ENCODE assay signal across 2 cellular contexts in genomic region chr4:99402765-99403164, GRCh38.
TF ChIP-seq lines count a peak whose summit lies in the region.

No MANE protein-coding gene starts in this region.

TF ChIP-seq in GM23338, 12 proteins besides CTCF, POLR2A, EP300 and RAD21:
- no peak for TF ChIP-seq ZNF462 (CRISPR knock-in tag; IDR thresholded peaks at IDR 0.05)
- no peak for TF ChIP-seq EZH2 (IDR thresholded peaks at IDR 0.05; ENCODE audit: low read depth, unreplicated experiment)
- TF ChIP-seq CREB1 (CRISPR knock-in tag; IDR thresholded peaks at IDR 0.05; ENCODE audit: low read depth) = no peak
- TF ChIP-seq ZNF114 (CRISPR knock-in tag; IDR thresholded peaks at IDR 0.05) = no peak
- no peak for TF ChIP-seq ZNF331 (CRISPR knock-in tag; IDR thresholded peaks at IDR 0.05; ENCODE audit: low read depth)
- no peak for TF ChIP-seq EZH2phosphoT487 (IDR thresholded peaks at IDR 0.05; ENCODE audit: unreplicated experiment)
- TF ChIP-seq REST (IDR thresholded peaks at IDR 0.05; ENCODE audit: unreplicated experiment) = no peak
- no peak for TF ChIP-seq POLR2AphosphoS5 (IDR thresholded peaks at IDR 0.05; ENCODE audit: low read depth)
- TF ChIP-seq NANOG (IDR thresholded peaks at IDR 0.05; ENCODE audit: borderline replicate concordance) = no peak
- TF ChIP-seq JUNB (IDR thresholded peaks at IDR 0.05; ENCODE audit: unreplicated experiment) = no peak
- no peak for TF ChIP-seq ETS1 (IDR thresholded peaks at IDR 0.05)
- TF ChIP-seq STAT1 (IDR thresholded peaks at IDR 0.05; ENCODE audit: unreplicated experiment) = no peak
TF ChIP-seq in GM23338: peak in this region for 0.

TF ChIP-seq in K562, 482 proteins besides CTCF, POLR2A, EP300 and RAD21:
- peak; percentile 40; the same call in 1 of the 2 replicates for TF ChIP-seq ETV1 (tag; conservative IDR thresholded peaks at IDR 0.05; ENCODE audit: low read depth)
- TF ChIP-seq TSHZ1 (CRISPR knock-in tag; IDR thresholded peaks at IDR 0.05) = no peak
- TF ChIP-seq SPI1 (IDR thresholded peaks at IDR 0.05; ENCODE audit: borderline replicate concordance, low read depth, low read length) = 0 out of 2 replicates have a peak, but pooled peaks have one; percentile 1
